ENCODE assay signal across 1 cellular context in the genomic region with DNA sequence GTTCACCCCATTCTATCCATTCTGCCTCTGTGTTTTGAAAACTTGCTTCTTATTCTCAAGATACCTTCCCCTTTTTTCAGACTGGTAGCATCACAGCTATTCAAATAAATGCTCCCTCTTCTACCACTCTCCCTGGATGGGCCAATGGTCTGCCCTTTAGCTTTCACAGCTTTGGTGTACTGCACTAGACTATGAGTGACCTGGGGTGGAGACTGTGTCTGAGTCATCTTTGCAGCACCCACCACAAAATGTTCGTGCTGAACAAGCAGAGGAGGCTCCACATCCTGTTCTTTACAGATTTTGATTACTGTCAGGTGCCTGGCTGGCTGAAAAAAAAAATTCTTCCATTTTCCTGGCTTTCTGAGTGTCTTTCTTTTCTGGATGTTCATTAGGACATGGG.
TF ChIP-seq lines count a peak whose summit lies in the region.

No MANE protein-coding gene starts in this region.

TF ChIP-seq in GM23338, 12 proteins besides CTCF, POLR2A, EP300 and RAD21 (continued from another document):
- TF ChIP-seq, protein P1, sequence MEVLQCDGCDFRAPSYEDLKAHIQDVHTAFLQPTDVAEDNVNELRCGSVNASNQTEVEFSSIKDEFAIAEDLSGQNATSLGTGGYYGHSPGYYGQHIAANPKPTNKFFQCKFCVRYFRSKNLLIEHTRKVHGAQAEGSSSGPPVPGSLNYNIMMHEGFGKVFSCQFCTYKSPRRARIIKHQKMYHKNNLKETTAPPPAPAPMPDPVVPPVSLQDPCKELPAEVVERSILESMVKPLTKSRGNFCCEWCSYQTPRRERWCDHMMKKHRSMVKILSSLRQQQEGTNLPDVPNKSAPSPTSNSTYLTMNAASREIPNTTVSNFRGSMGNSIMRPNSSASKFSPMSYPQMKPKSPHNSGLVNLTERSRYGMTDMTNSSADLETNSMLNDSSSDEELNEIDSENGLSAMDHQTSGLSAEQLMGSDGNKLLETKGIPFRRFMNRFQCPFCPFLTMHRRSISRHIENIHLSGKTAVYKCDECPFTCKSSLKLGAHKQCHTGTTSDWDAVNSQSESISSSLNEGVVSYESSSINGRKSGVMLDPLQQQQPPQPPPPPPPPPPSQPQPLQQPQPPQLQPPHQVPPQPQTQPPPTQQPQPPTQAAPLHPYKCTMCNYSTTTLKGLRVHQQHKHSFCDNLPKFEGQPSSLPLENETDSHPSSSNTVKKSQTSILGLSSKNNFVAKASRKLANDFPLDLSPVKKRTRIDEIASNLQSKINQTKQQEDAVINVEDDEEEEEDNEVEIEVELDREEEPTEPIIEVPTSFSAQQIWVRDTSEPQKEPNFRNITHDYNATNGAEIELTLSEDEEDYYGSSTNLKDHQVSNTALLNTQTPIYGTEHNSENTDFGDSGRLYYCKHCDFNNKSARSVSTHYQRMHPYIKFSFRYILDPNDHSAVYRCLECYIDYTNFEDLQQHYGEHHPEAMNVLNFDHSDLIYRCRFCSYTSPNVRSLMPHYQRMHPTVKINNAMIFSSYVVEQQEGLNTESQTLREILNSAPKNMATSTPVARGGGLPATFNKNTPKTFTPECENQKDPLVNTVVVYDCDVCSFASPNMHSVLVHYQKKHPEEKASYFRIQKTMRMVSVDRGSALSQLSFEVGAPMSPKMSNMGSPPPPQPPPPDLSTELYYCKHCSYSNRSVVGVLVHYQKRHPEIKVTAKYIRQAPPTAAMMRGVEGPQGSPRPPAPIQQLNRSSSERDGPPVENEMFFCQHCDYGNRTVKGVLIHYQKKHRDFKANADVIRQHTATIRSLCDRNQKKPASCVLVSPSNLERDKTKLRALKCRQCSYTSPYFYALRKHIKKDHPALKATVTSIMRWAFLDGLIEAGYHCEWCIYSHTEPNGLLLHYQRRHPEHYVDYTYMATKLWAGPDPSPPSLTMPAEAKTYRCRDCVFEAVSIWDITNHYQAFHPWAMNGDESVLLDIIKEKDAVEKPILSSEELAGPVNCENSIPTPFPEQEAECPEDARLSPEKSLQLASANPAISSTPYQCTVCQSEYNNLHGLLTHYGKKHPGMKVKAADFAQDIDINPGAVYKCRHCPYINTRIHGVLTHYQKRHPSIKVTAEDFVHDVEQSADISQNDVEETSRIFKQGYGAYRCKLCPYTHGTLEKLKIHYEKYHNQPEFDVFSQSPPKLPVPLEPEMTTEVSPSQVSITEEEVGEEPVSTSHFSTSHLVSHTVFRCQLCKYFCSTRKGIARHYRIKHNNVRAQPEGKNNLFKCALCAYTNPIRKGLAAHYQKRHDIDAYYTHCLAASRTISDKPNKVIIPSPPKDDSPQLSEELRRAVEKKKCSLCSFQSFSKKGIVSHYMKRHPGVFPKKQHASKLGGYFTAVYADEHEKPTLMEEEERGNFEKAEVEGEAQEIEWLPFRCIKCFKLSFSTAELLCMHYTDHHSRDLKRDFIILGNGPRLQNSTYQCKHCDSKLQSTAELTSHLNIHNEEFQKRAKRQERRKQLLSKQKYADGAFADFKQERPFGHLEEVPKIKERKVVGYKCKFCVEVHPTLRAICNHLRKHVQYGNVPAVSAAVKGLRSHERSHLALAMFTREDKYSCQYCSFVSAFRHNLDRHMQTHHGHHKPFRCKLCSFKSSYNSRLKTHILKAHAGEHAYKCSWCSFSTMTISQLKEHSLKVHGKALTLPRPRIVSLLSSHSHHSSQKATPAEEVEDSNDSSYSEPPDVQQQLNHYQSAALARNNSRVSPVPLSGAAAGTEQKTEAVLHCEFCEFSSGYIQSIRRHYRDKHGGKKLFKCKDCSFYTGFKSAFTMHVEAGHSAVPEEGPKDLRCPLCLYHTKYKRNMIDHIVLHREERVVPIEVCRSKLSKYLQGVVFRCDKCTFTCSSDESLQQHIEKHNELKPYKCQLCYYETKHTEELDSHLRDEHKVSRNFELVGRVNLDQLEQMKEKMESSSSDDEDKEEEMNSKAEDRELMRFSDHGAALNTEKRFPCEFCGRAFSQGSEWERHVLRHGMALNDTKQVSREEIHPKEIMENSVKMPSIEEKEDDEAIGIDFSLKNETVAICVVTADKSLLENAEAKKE (CRISPR knock-in tag; IDR thresholded peaks at IDR 0.05), result no peak
